Comparison of ENCODE assay signal across 6 cellular contexts in the genomic region with DNA sequence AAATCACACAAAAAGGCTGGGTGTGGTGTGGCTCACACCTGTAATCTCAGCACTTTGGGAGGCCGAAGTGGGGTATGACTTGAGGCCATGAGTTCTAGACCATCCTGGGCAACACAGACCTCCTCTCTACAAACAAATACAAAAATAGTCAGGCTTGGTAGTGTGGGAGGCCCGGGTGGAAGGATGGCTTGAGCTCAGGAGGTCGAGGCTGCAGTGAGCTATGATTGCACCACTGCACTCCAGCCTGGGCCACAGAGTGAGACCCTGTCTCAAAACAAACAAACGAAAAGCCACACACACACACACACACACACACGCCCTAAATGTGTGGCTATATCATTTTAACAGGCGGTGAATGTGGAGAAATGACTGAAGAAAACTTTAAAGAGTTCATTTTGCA. TPM values are rescaled to one million over a fixed set of nuclear protein-coding genes. Genes with fewer than 3 reads are reported as not detected.
DNase-seq lines count a peak whose midpoint lies in the region; ATAC-seq and TF ChIP-seq lines count a peak whose summit lies in the region.

No MANE protein-coding gene starts in this region.

- H4K91ac ChIP-seq in neuronal stem cell (ENCODE audit: low read depth, low read length, poor library complexity), result no peak overlapping the region

- no peak overlapping the region for H3K4ac ChIP-seq in neuronal stem cell (ENCODE audit: low read length)

- H3K4me2 ChIP-seq in HCT116 (ENCODE audit: low read length), result peak overlapping the region; percentile 92
- no peak overlapping the region for H3K4me2 ChIP-seq in neuronal stem cell (ENCODE audit: insufficient read depth, low read length, poor library complexity, severe bottlenecking)

- no peaks in the 10 kb centered on the region for H3K9me2 ChIP-seq in HCT116 (ENCODE audit: insufficient read depth)

- no peak overlapping the region for H2BK15ac ChIP-seq in neuronal stem cell (ENCODE audit: low read length)

- H2BK120ac ChIP-seq in neuronal stem cell (ENCODE audit: low read depth, low read length), result no peak overlapping the region

- H4K8ac ChIP-seq in neuronal stem cell (ENCODE audit: low read depth, low read length), result no peak overlapping the region

- H3K27ac ChIP-seq in HCT116 (ENCODE audit: low read depth, low read length), result peak overlapping the region; percentile 40; the same call in 1 of the 2 replicates
- peak overlapping the region; percentile 10 to 69 for H3K27ac ChIP-seq in ascending aorta
- H3K27ac ChIP-seq in neuronal stem cell (replicated peaks; ENCODE audit: low read length), result no peak overlapping the region

- no peak for TF ChIP-seq CTCF in HCT116 (IDR thresholded peaks at IDR 0.05 in 2 of 3, conservative IDR thresholded peaks at IDR 0.05 in 1 of 3; ENCODE audit: borderline replicate concordance in 1 of 3, insufficient read depth in 1 of 3, low read depth in 2 of 3, low read length in 2 of 3)
- TF ChIP-seq CTCF in ascending aorta (IDR thresholded peaks at IDR 0.05), result no peak

- POLR2A ChIA-PET in HCT116 (lab: Charles Lee), result interaction anchor here (1.3 to 1.7 kb wide), 2 partner anchors 31 to 56 kb away, joined by 3 to 10 read pairs; no protein-coding TSS in a partner anchor

- RAD21 ChIA-PET in HCT116 (lab: Charles Lee; ENCODE audit: low non-redundant PET in 1 of 2, low total read pairs in 2 of 2, uncharacterized antibody in 2 of 2, unreplicated experiment in 2 of 2), result interaction anchor here in 1 of 2 experiments (0.8 kb wide), 1 partner anchor 55 kb away, joined by 3 read pairs; no protein-coding TSS in a partner anchor

- intact Hi-C loops in HCT116 (cut with micrococcal nuclease), result no loop called here
- intact Hi-C loops in ascending aorta (cut with DNase I), result no loop called here

- CTCF ChIA-PET in HCT116 (lab: Charles Lee), result interaction anchor here (0.7 to 1.3 kb wide), 4 partner anchors 31 to 942 kb away, joined by 3 to 4 read pairs (median 3); no protein-coding TSS in a partner anchor

- H3K27me3 ChIP-seq in HCT116 (ENCODE audit: insufficient read depth, low read length) (no peaks in the 10 kb centered on the region), ascending aorta (no peaks in the 10 kb centered on the region), neuronal stem cell (ENCODE audit: control insufficient read depth in 3 of 3, insufficient read depth in 3 of 3, low read depth in 1 of 3, low read length in 3 of 3) (no peaks in the 10 kb centered on the region)

- no peak overlapping the region for H3K9ac ChIP-seq in HCT116 (ENCODE audit: low read length)
- no peak overlapping the region for H3K9ac ChIP-seq in neuronal stem cell (ENCODE audit: low read depth, low read length, poor library complexity)

- no peak overlapping the region for H3K18ac ChIP-seq in neuronal stem cell (ENCODE audit: low read length)

- no peak overlapping the region for H2AK5ac ChIP-seq in neuronal stem cell (ENCODE audit: low read depth, low read length)

- DNase-seq in HCT116 (ENCODE audit: low read depth, low spot score) (no peak), ascending aorta (ENCODE audit: low spot score in 2 of 2) (no peak), neuronal stem cell (ENCODE audit: low spot score) (no peak), CD1c-positive myeloid dendritic cell (ENCODE audit: extremely low spot score) (no peak), NCI-H526 (lab: John Stamatoyannopoulos, UW) (no peak)

- no peak for TF ChIP-seq POLR2A in HCT116 (IDR thresholded peaks at IDR 0.05; ENCODE audit: borderline replicate concordance, extremely low read depth, insufficient read depth, insufficient read length)

- BruUV-seq in HCT116 (replicated peaks; lab: Mats Ljungman, UMichigan), result no TSS peak

- ATAC-seq in HCT116 (no peak), GM21723 (IDR thresholded peaks at IDR 0.05; ENCODE audit: unreplicated experiment) (no peak)

- WGBS in neuronal stem cell (ENCODE audit: extremely low coverage in 2 of 2, insufficient read length in 2 of 2, insufficient replicate concordance in 1 of 2), 2 donors, result no CpG with 5 or more reads among the region's 6 CpGs

- peaks cover 16% of the 10 kb centered on the region in 2 experiments for H3K36me3 ChIP-seq in HCT116 (ENCODE audit: control insufficient read depth in 1 of 2, insufficient read depth in 2 of 2, low read length in 2 of 2)
- H3K36me3 ChIP-seq in ascending aorta, result peaks cover 24 to 26% of the 10 kb centered on the region in 2 donors
- peaks cover 11 to 29% of the 10 kb centered on the region in 2 donors for H3K36me3 ChIP-seq in neuronal stem cell (replicated peaks in 1 of 2; ENCODE audit: control insufficient read depth in 2 of 2, insufficient read depth in 2 of 2, low read length in 2 of 2)

- no peaks in the 10 kb centered on the region for H4K20me1 ChIP-seq in HCT116 (ENCODE audit: insufficient read depth)

- H3K79me1 ChIP-seq in neuronal stem cell (ENCODE audit: low read depth, low read length), result peaks cover 2% of the 10 kb centered on the region

- no peak overlapping the region for H3K14ac ChIP-seq in neuronal stem cell (ENCODE audit: low read length)

- no peak for TF ChIP-seq RAD21 in HCT116 (IDR thresholded peaks at IDR 0.05; ENCODE audit: low read depth)

- H2AFZ ChIP-seq in HCT116 (ENCODE audit: low read depth, low read length, poor library complexity, severe bottlenecking), result no peak overlapping the region
- H2AFZ ChIP-seq in neuronal stem cell (ENCODE audit: low read length), result peak overlapping the region; percentile 99

- H3K4me1 ChIP-seq in HCT116 (ENCODE audit: control insufficient read depth in 1 of 2, insufficient read depth in 2 of 2, low read length in 2 of 2) (peaks cover 8 to 11% of the 10 kb centered on the region in 2 experiments; a peak in 3 of 4 replicates), ascending aorta (peaks cover 0 to 6% of the 10 kb centered on the region in 2 donors), neuronal stem cell (ENCODE audit: control insufficient read depth in 2 of 2, insufficient read depth in 1 of 2, low read depth in 1 of 2, low read length in 2 of 2) (peaks cover 0 to 6% of the 10 kb centered on the region in 2 donors)

- H3K79me2 ChIP-seq in HCT116 (ENCODE audit: insufficient read depth, low read length), result peaks cover 18% of the 10 kb centered on the region

- H2BK5ac ChIP-seq in neuronal stem cell (ENCODE audit: low read length), result no peak overlapping the region

- H3K9me3 ChIP-seq in HCT116 (ENCODE audit: control insufficient read depth in 1 of 2, insufficient read depth in 1 of 2, low read depth in 1 of 2, low read length in 2 of 2), result no peaks in the 10 kb centered on the region
- no peaks in the 10 kb centered on the region for H3K9me3 ChIP-seq in ascending aorta
- H3K9me3 ChIP-seq in neuronal stem cell (replicated peaks in 1 of 2; ENCODE audit: control insufficient read depth in 2 of 2, insufficient read depth in 1 of 2, low read depth in 1 of 2, low read length in 2 of 2), result peaks cover 4 to 14% of the 10 kb centered on the region in 2 donors

- no peak overlapping the region for H3K23ac ChIP-seq in neuronal stem cell (ENCODE audit: low read depth, low read length, poor library complexity)

- H2BK12ac ChIP-seq in neuronal stem cell (ENCODE audit: low read length), result no peak overlapping the region

- H3K4me3 ChIP-seq in HCT116 (replicated peaks in 1 of 2; ENCODE audit: low read depth in 1 of 2, low read length in 2 of 2), result peak overlapping the region; percentile 15 to 96
- H3K4me3 ChIP-seq in ascending aorta, result peak overlapping the region in 1 of 2 donors; percentile 74
- peak overlapping the region; percentile 29 to 71 for H3K4me3 ChIP-seq in neuronal stem cell (ENCODE audit: low read length in 2 of 2)

TF ChIP-seq in HCT116, 20 proteins besides CTCF, POLR2A, EP300 and RAD21 (continues in another document):
- no peak for TF ChIP-seq ZFX (IDR thresholded peaks at IDR 0.05)
- TF ChIP-seq YY1 (IDR thresholded peaks at IDR 0.05; ENCODE audit: extremely low read depth, insufficient replicate concordance, low read depth, low read length), result no peak

RNA-seq across cellular contexts. Expression of gene ZNF557, which starts 0.9 kb away (rescaled TPM):
- total RNA-seq in HCT116 (2021; ENCODE audit: unreplicated experiment) (7.8 TPM), ascending aorta (0.75 TPM)
- polyA plus RNA-seq in HCT116 (2012), result 2.0 and 3.3 TPM in 2 replicates
- 3.1 TPM for polyA plus RNA-seq in neuronal stem cell (2013, experiment 1 of 2)
- polyA plus RNA-seq in neuronal stem cell (2013, experiment 2 of 2), result 3.0 TPM

RNA-seq across cellular contexts. Expression of gene MBD3L3, which starts 10.1 kb away (rescaled TPM):
- total RNA-seq in HCT116 (2021; ENCODE audit: unreplicated experiment), result not detected
- not detected in 2 replicates for polyA plus RNA-seq in HCT116 (2012)
- not detected for total RNA-seq in ascending aorta
- polyA plus RNA-seq in neuronal stem cell (2013, experiment 1 of 2), result not detected
- polyA plus RNA-seq in neuronal stem cell (2013, experiment 2 of 2), result not detected

RNA-seq across cellular contexts. Expression of gene MBD3L2, which starts 19.5 kb away (rescaled TPM):
- total RNA-seq in HCT116 (2021; ENCODE audit: unreplicated experiment) (not detected), ascending aorta (not detected)
- not detected in 2 replicates for polyA plus RNA-seq in HCT116 (2012)
- not detected for polyA plus RNA-seq in neuronal stem cell (2013, experiment 1 of 2)
- not detected for polyA plus RNA-seq in neuronal stem cell (2013, experiment 2 of 2)

RNA-seq across cellular contexts. Expression of gene MBD3L4, which starts 28.6 kb away (rescaled TPM):
- not detected for total RNA-seq in HCT116 (2021; ENCODE audit: unreplicated experiment)
- not detected in 2 replicates for polyA plus RNA-seq in HCT116 (2012)
- total RNA-seq in ascending aorta, result not detected
- polyA plus RNA-seq in neuronal stem cell (2013, experiment 1 of 2), result not detected
- polyA plus RNA-seq in neuronal stem cell (2013, experiment 2 of 2), result not detected

RNA-seq across cellular contexts. Expression of gene MBD3L5, which starts 38.2 kb away (rescaled TPM):
- total RNA-seq in HCT116 (2021; ENCODE audit: unreplicated experiment) (not detected), ascending aorta (not detected)
- not detected in 2 replicates for polyA plus RNA-seq in HCT116 (2012)
- polyA plus RNA-seq in neuronal stem cell (2013, experiment 1 of 2), result not detected
- polyA plus RNA-seq in neuronal stem cell (2013, experiment 2 of 2), result not detected
